In genomic region chr10:16910795-16911164, GRCh38 we compare ENCODE assay signal across 1 cellular context.
TF ChIP-seq lines count a peak whose summit lies in the region.

No MANE protein-coding gene starts in this region.

TF ChIP-seq in SK-N-SH treated with all-trans-retinoic acid at 6 μM for 48 hours, 23 proteins besides CTCF, POLR2A, EP300 and RAD21 (continued from another document):
- TF ChIP-seq, protein P1, sequence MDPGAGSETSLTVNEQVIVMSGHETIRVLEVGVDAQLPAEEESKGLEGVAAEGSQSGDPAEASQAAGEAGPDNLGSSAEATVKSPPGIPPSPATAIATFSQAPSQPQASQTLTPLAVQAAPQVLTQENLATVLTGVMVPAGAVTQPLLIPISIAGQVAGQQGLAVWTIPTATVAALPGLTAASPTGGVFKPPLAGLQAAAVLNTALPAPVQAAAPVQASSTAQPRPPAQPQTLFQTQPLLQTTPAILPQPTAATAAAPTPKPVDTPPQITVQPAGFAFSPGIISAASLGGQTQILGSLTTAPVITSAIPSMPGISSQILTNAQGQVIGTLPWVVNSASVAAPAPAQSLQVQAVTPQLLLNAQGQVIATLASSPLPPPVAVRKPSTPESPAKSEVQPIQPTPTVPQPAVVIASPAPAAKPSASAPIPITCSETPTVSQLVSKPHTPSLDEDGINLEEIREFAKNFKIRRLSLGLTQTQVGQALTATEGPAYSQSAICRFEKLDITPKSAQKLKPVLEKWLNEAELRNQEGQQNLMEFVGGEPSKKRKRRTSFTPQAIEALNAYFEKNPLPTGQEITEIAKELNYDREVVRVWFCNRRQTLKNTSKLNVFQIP (CRISPR knock-in tag; IDR thresholded peaks at IDR 0.05; ENCODE audit: borderline replicate concordance, low read depth) = no peak
- TF ChIP-seq GLIS3 (CRISPR knock-in tag; IDR thresholded peaks at IDR 0.05) (no peak), ZNF70 (CRISPR knock-in tag; IDR thresholded peaks at IDR 0.05) (no peak), ZFP3 (CRISPR knock-in tag; IDR thresholded peaks at IDR 0.05) (no peak), OSR1 (CRISPR knock-in tag; IDR thresholded peaks at IDR 0.05) (no peak), ZFP30 (CRISPR knock-in tag; IDR thresholded peaks at IDR 0.05) (no peak), ZC3H10 (CRISPR knock-in tag; IDR thresholded peaks at IDR 0.05) (no peak), TOX (CRISPR knock-in tag; IDR thresholded peaks at IDR 0.05; ENCODE audit: borderline replicate concordance) (no peak)
TF ChIP-seq in SK-N-SH treated with all-trans-retinoic acid at 6 μM for 48 hours: peak in this region for 0.
